In the genomic region with DNA sequence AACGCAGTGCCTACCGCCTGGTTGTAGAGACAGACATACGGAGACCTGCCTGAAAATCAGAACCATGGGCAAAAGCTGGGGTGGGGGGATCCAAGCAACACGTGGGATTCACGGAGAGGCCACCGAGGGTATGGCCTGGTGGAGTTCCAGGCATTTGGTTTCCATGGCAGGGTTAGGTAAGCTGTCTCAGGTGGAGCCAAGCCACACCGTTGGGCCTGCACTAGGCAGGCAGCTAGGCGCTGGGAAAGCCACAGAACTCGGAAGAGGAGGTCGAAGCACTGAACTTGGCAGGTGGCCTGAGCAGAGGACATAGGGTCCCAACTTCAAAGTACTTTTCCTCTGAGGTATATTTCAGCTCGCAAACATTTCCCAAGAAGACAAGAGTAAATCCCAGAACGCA, we compare ENCODE assay signal across 2 cellular contexts.
TF ChIP-seq lines count a peak whose summit lies in the region.

No MANE protein-coding gene starts in this region.

TF ChIP-seq in SK-N-SH, 30 proteins besides CTCF, POLR2A, EP300 and RAD21 (continued from another document):
- TF ChIP-seq, protein P1, sequence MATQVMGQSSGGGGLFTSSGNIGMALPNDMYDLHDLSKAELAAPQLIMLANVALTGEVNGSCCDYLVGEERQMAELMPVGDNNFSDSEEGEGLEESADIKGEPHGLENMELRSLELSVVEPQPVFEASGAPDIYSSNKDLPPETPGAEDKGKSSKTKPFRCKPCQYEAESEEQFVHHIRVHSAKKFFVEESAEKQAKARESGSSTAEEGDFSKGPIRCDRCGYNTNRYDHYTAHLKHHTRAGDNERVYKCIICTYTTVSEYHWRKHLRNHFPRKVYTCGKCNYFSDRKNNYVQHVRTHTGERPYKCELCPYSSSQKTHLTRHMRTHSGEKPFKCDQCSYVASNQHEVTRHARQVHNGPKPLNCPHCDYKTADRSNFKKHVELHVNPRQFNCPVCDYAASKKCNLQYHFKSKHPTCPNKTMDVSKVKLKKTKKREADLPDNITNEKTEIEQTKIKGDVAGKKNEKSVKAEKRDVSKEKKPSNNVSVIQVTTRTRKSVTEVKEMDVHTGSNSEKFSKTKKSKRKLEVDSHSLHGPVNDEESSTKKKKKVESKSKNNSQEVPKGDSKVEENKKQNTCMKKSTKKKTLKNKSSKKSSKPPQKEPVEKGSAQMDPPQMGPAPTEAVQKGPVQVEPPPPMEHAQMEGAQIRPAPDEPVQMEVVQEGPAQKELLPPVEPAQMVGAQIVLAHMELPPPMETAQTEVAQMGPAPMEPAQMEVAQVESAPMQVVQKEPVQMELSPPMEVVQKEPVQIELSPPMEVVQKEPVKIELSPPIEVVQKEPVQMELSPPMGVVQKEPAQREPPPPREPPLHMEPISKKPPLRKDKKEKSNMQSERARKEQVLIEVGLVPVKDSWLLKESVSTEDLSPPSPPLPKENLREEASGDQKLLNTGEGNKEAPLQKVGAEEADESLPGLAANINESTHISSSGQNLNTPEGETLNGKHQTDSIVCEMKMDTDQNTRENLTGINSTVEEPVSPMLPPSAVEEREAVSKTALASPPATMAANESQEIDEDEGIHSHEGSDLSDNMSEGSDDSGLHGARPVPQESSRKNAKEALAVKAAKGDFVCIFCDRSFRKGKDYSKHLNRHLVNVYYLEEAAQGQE (IDR thresholded peaks at IDR 0.05; ENCODE audit: low read depth, low read length), result no peak
- TF ChIP-seq YY1 (IDR thresholded peaks at IDR 0.05; ENCODE audit: low read depth) (no peak), TEAD4 (IDR thresholded peaks at IDR 0.05; ENCODE audit: borderline replicate concordance, insufficient read depth) (no peak), ELF1 (IDR thresholded peaks at IDR 0.05) (no peak), JUND (IDR thresholded peaks at IDR 0.05) (no peak), MXI1 (IDR thresholded peaks at IDR 0.05; ENCODE audit: low read depth, low read length) (no peak), GATA2 (CRISPR knock-in tag; IDR thresholded peaks at IDR 0.05) (no peak), TCF12 (IDR thresholded peaks at IDR 0.05) (no peak), SMC3 (IDR thresholded peaks at IDR 0.05; ENCODE audit: low read depth, low read length) (no peak), GABPA (IDR thresholded peaks at IDR 0.05; ENCODE audit: low read depth) (no peak), SIN3A (IDR thresholded peaks at IDR 0.05; ENCODE audit: borderline replicate concordance, low read depth, low read length) (no peak), RCOR1 (IDR thresholded peaks at IDR 0.05; ENCODE audit: low read length) (no peak), EZH2phosphoT487 (IDR thresholded peaks at IDR 0.05; ENCODE audit: borderline replicate concordance, low read depth) (no peak)
- TF ChIP-seq, protein P2, sequence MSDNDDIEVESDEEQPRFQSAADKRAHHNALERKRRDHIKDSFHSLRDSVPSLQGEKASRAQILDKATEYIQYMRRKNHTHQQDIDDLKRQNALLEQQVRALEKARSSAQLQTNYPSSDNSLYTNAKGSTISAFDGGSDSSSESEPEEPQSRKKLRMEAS (IDR thresholded peaks at IDR 0.05; ENCODE audit: low read depth), result no peak
- TF ChIP-seq, protein P3, sequence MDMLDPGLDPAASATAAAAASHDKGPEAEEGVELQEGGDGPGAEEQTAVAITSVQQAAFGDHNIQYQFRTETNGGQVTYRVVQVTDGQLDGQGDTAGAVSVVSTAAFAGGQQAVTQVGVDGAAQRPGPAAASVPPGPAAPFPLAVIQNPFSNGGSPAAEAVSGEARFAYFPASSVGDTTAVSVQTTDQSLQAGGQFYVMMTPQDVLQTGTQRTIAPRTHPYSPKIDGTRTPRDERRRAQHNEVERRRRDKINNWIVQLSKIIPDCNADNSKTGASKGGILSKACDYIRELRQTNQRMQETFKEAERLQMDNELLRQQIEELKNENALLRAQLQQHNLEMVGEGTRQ (IDR thresholded peaks at IDR 0.05; ENCODE audit: borderline replicate concordance, low read depth, low read length), result no peak
TF ChIP-seq in SK-N-SH: peak in this region for 0.

TF ChIP-seq in SK-N-SH treated with all-trans-retinoic acid at 6 μM for 48 hours, 23 proteins besides CTCF, POLR2A, EP300 and RAD21 (continued from another document):
- TF ChIP-seq, protein P4, sequence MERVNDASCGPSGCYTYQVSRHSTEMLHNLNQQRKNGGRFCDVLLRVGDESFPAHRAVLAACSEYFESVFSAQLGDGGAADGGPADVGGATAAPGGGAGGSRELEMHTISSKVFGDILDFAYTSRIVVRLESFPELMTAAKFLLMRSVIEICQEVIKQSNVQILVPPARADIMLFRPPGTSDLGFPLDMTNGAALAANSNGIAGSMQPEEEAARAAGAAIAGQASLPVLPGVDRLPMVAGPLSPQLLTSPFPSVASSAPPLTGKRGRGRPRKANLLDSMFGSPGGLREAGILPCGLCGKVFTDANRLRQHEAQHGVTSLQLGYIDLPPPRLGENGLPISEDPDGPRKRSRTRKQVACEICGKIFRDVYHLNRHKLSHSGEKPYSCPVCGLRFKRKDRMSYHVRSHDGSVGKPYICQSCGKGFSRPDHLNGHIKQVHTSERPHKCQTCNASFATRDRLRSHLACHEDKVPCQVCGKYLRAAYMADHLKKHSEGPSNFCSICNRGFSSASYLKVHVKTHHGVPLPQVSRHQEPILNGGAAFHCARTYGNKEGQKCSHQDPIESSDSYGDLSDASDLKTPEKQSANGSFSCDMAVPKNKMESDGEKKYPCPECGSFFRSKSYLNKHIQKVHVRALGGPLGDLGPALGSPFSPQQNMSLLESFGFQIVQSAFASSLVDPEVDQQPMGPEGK (CRISPR knock-in tag; IDR thresholded peaks at IDR 0.05; ENCODE audit: borderline replicate concordance), result no peak
- TF ChIP-seq ISL1 (CRISPR knock-in tag; IDR thresholded peaks at IDR 0.05) (no peak), GLIS3 (CRISPR knock-in tag; IDR thresholded peaks at IDR 0.05) (no peak), ZNF565 (CRISPR knock-in tag; conservative IDR thresholded peaks at IDR 0.05; ENCODE audit: low read depth) (no peak), ESRRG (CRISPR knock-in tag; IDR thresholded peaks at IDR 0.05) (no peak), CSDC2 (CRISPR knock-in tag; IDR thresholded peaks at IDR 0.05) (no peak), TOX (CRISPR knock-in tag; IDR thresholded peaks at IDR 0.05; ENCODE audit: borderline replicate concordance) (no peak), ZNF8 (CRISPR knock-in tag; IDR thresholded peaks at IDR 0.05) (no peak)
- TF ChIP-seq, protein P5, sequence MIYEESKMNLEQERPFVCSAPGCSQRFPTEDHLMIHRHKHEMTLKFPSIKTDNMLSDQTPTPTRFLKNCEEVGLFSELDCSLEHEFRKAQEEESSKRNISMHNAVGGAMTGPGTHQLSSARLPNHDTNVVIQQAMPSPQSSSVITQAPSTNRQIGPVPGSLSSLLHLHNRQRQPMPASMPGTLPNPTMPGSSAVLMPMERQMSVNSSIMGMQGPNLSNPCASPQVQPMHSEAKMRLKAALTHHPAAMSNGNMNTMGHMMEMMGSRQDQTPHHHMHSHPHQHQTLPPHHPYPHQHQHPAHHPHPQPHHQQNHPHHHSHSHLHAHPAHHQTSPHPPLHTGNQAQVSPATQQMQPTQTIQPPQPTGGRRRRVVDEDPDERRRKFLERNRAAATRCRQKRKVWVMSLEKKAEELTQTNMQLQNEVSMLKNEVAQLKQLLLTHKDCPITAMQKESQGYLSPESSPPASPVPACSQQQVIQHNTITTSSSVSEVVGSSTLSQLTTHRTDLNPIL (CRISPR knock-in tag; IDR thresholded peaks at IDR 0.05; ENCODE audit: low read depth), result no peak
- TF ChIP-seq, protein P6, sequence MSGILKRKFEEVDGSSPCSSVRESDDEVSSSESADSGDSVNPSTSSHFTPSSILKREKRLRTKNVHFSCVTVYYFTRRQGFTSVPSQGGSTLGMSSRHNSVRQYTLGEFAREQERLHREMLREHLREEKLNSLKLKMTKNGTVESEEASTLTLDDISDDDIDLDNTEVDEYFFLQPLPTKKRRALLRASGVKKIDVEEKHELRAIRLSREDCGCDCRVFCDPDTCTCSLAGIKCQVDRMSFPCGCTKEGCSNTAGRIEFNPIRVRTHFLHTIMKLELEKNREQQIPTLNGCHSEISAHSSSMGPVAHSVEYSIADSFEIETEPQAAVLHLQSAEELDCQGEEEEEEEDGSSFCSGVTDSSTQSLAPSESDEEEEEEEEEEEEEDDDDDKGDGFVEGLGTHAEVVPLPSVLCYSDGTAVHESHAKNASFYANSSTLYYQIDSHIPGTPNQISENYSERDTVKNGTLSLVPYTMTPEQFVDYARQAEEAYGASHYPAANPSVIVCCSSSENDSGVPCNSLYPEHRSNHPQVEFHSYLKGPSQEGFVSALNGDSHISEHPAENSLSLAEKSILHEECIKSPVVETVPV (CRISPR knock-in tag; IDR thresholded peaks at IDR 0.05), result no peak
- TF ChIP-seq, protein P7, sequence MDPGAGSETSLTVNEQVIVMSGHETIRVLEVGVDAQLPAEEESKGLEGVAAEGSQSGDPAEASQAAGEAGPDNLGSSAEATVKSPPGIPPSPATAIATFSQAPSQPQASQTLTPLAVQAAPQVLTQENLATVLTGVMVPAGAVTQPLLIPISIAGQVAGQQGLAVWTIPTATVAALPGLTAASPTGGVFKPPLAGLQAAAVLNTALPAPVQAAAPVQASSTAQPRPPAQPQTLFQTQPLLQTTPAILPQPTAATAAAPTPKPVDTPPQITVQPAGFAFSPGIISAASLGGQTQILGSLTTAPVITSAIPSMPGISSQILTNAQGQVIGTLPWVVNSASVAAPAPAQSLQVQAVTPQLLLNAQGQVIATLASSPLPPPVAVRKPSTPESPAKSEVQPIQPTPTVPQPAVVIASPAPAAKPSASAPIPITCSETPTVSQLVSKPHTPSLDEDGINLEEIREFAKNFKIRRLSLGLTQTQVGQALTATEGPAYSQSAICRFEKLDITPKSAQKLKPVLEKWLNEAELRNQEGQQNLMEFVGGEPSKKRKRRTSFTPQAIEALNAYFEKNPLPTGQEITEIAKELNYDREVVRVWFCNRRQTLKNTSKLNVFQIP (CRISPR knock-in tag; IDR thresholded peaks at IDR 0.05; ENCODE audit: borderline replicate concordance, low read depth), result no peak
- TF ChIP-seq, protein P8, sequence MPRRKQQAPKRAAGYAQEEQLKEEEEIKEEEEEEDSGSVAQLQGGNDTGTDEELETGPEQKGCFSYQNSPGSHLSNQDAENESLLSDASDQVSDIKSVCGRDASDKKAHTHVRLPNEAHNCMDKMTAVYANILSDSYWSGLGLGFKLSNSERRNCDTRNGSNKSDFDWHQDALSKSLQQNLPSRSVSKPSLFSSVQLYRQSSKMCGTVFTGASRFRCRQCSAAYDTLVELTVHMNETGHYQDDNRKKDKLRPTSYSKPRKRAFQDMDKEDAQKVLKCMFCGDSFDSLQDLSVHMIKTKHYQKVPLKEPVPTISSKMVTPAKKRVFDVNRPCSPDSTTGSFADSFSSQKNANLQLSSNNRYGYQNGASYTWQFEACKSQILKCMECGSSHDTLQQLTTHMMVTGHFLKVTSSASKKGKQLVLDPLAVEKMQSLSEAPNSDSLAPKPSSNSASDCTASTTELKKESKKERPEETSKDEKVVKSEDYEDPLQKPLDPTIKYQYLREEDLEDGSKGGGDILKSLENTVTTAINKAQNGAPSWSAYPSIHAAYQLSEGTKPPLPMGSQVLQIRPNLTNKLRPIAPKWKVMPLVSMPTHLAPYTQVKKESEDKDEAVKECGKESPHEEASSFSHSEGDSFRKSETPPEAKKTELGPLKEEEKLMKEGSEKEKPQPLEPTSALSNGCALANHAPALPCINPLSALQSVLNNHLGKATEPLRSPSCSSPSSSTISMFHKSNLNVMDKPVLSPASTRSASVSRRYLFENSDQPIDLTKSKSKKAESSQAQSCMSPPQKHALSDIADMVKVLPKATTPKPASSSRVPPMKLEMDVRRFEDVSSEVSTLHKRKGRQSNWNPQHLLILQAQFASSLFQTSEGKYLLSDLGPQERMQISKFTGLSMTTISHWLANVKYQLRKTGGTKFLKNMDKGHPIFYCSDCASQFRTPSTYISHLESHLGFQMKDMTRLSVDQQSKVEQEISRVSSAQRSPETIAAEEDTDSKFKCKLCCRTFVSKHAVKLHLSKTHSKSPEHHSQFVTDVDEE (CRISPR knock-in tag; IDR thresholded peaks at IDR 0.05), result no peak
TF ChIP-seq in SK-N-SH treated with all-trans-retinoic acid at 6 μM for 48 hours: peak in this region for 0.
